Comparison of ENCODE assay signal across 2 cellular contexts in genomic region chr2:80363330-80363729, GRCh38.
TF ChIP-seq lines count a peak whose summit lies in the region.

No MANE protein-coding gene starts in this region.

TF ChIP-seq in GM12891, 5 proteins besides CTCF, POLR2A, EP300 and RAD21:
- TF ChIP-seq PAX5 (IDR thresholded peaks at IDR 0.05; ENCODE audit: insufficient read depth, low read length, severe bottlenecking) (no peak), SPI1 (IDR thresholded peaks at IDR 0.05; ENCODE audit: low read depth, low read length) (no peak), POU2F2 (IDR thresholded peaks at IDR 0.05; ENCODE audit: low read depth, low read length) (no peak), POLR2AphosphoS5 (IDR thresholded peaks at IDR 0.05; ENCODE audit: low read depth, low read length) (no peak), TAF1 (IDR thresholded peaks at IDR 0.05; ENCODE audit: low read depth, low read length) (no peak)

TF ChIP-seq in H1, 55 proteins besides CTCF, POLR2A, EP300 and RAD21:
- TF ChIP-seq TEAD4 (IDR thresholded peaks at IDR 0.05; ENCODE audit: low read depth, low read length), result no peak
- no peak for TF ChIP-seq EGR1 (IDR thresholded peaks at IDR 0.05; ENCODE audit: borderline replicate concordance, low read depth, low read length)
- no peak for TF ChIP-seq SUZ12 (IDR thresholded peaks at IDR 0.05; ENCODE audit: low read length)
- TF ChIP-seq POLR2AphosphoS5 (IDR thresholded peaks at IDR 0.05; ENCODE audit: low read depth, low read length), result no peak
- TF ChIP-seq POU5F1 (IDR thresholded peaks at IDR 0.05; ENCODE audit: low read depth, low read length), result no peak
- TF ChIP-seq, protein P1, sequence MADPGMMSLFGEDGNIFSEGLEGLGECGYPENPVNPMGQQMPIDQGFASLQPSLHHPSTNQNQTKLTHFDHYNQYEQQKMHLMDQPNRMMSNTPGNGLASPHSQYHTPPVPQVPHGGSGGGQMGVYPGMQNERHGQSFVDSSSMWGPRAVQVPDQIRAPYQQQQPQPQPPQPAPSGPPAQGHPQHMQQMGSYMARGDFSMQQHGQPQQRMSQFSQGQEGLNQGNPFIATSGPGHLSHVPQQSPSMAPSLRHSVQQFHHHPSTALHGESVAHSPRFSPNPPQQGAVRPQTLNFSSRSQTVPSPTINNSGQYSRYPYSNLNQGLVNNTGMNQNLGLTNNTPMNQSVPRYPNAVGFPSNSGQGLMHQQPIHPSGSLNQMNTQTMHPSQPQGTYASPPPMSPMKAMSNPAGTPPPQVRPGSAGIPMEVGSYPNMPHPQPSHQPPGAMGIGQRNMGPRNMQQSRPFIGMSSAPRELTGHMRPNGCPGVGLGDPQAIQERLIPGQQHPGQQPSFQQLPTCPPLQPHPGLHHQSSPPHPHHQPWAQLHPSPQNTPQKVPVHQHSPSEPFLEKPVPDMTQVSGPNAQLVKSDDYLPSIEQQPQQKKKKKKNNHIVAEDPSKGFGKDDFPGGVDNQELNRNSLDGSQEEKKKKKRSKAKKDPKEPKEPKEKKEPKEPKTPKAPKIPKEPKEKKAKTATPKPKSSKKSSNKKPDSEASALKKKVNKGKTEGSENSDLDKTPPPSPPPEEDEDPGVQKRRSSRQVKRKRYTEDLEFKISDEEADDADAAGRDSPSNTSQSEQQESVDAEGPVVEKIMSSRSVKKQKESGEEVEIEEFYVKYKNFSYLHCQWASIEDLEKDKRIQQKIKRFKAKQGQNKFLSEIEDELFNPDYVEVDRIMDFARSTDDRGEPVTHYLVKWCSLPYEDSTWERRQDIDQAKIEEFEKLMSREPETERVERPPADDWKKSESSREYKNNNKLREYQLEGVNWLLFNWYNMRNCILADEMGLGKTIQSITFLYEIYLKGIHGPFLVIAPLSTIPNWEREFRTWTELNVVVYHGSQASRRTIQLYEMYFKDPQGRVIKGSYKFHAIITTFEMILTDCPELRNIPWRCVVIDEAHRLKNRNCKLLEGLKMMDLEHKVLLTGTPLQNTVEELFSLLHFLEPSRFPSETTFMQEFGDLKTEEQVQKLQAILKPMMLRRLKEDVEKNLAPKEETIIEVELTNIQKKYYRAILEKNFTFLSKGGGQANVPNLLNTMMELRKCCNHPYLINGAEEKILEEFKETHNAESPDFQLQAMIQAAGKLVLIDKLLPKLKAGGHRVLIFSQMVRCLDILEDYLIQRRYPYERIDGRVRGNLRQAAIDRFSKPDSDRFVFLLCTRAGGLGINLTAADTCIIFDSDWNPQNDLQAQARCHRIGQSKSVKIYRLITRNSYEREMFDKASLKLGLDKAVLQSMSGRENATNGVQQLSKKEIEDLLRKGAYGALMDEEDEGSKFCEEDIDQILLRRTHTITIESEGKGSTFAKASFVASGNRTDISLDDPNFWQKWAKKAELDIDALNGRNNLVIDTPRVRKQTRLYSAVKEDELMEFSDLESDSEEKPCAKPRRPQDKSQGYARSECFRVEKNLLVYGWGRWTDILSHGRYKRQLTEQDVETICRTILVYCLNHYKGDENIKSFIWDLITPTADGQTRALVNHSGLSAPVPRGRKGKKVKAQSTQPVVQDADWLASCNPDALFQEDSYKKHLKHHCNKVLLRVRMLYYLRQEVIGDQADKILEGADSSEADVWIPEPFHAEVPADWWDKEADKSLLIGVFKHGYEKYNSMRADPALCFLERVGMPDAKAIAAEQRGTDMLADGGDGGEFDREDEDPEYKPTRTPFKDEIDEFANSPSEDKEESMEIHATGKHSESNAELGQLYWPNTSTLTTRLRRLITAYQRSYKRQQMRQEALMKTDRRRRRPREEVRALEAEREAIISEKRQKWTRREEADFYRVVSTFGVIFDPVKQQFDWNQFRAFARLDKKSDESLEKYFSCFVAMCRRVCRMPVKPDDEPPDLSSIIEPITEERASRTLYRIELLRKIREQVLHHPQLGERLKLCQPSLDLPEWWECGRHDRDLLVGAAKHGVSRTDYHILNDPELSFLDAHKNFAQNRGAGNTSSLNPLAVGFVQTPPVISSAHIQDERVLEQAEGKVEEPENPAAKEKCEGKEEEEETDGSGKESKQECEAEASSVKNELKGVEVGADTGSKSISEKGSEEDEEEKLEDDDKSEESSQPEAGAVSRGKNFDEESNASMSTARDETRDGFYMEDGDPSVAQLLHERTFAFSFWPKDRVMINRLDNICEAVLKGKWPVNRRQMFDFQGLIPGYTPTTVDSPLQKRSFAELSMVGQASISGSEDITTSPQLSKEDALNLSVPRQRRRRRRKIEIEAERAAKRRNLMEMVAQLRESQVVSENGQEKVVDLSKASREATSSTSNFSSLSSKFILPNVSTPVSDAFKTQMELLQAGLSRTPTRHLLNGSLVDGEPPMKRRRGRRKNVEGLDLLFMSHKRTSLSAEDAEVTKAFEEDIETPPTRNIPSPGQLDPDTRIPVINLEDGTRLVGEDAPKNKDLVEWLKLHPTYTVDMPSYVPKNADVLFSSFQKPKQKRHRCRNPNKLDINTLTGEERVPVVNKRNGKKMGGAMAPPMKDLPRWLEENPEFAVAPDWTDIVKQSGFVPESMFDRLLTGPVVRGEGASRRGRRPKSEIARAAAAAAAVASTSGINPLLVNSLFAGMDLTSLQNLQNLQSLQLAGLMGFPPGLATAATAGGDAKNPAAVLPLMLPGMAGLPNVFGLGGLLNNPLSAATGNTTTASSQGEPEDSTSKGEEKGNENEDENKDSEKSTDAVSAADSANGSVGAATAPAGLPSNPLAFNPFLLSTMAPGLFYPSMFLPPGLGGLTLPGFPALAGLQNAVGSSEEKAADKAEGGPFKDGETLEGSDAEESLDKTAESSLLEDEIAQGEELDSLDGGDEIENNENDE (IDR thresholded peaks at IDR 0.05; ENCODE audit: insufficient replicate concordance, low read length), result no peak
- TF ChIP-seq RBBP5 (IDR thresholded peaks at IDR 0.05; ENCODE audit: borderline replicate concordance, low read depth, low read length), result no peak
- TF ChIP-seq SAP30 (IDR thresholded peaks at IDR 0.05; ENCODE audit: insufficient read depth, insufficient replicate concordance, low read length), result no peak
- TF ChIP-seq SP1 (IDR thresholded peaks at IDR 0.05; ENCODE audit: low read depth, low read length), result no peak
- TF ChIP-seq, protein P2, sequence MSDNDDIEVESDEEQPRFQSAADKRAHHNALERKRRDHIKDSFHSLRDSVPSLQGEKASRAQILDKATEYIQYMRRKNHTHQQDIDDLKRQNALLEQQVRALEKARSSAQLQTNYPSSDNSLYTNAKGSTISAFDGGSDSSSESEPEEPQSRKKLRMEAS (IDR thresholded peaks at IDR 0.05), result no peak
- TF ChIP-seq SIRT6 (IDR thresholded peaks at IDR 0.05; ENCODE audit: low read length), result no peak
- TF ChIP-seq GABPA (IDR thresholded peaks at IDR 0.05; ENCODE audit: borderline replicate concordance, insufficient read depth, low read length), result no peak
- no peak for TF ChIP-seq SIN3A (conservative IDR thresholded peaks at IDR 0.05 in 1 of 2, IDR thresholded peaks at IDR 0.05 in 1 of 2; ENCODE audit: low read depth in 1 of 2, low read length in 2 of 2)
- TF ChIP-seq RFX5 (IDR thresholded peaks at IDR 0.05; ENCODE audit: borderline replicate concordance, low read depth, low read length), result no peak
- no peak for TF ChIP-seq CHD2 (IDR thresholded peaks at IDR 0.05; ENCODE audit: low read length)
- TF ChIP-seq NANOG (IDR thresholded peaks at IDR 0.05; ENCODE audit: insufficient read depth, low read depth, low read length, poor library complexity, severe bottlenecking), result no peak
- no peak for TF ChIP-seq ASH2L (IDR thresholded peaks at IDR 0.05; ENCODE audit: low read length)
- no peak for TF ChIP-seq NRF1 (IDR thresholded peaks at IDR 0.05; ENCODE audit: low read depth, low read length)
